ENCODE assay signal across 11 cellular contexts in the genomic region with DNA sequence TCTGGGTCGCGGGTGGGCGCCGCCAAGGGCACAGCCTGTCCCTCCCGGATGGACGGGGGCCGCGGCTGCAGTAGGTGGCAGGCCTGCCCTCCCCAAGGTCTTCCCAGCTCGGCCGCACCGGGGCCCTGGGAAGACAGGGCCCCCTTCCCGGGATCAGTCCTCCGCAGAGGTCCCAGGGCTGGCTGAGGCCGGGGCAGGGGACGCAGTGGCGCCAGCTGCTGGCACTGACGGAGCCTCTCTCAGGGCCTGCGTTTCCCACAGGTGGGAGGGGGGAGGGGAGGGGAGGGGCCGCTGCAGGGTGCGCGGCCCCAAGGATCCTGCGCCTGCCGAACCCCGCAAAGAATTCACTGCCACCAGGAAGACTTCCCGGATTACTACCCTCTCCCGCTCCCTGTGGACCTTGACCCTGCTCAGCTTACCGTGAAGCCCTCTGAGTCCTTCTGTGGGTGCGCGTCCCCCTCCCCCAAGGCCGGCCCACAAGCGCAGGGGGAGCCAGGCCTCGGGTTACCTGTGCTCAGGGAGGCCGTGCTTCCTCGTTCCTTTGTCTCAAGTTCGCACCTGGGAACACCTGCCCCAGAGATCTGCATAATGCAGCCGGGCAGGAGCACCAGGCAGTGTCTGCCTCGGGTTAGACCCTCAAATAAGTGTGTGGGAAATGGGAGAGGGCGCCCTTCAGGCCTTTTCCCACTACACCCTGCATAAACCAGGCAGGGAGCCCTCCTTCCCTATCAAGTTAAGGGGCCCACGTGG. TPM values are rescaled to one million over a fixed set of nuclear protein-coding genes. Genes with fewer than 3 reads are reported as not detected.
DNase-seq lines count a peak whose midpoint lies in the region; ATAC-seq and TF ChIP-seq lines count a peak whose summit lies in the region.
"Had no signal": no experiment of that assay in that cellular context is flagged by ENCODE, and none has a peak within 500 bp of the region (broad histone marks: within the 10 kb centered on the region; RNA-seq: fewer than 3 reads in every experiment).

No MANE protein-coding gene starts in this region.

- H3K36me3 ChIP-seq in right lobe of liver = no peaks in the 10 kb centered on the region
- H3K36me3 ChIP-seq in aorta (ENCODE audit: control insufficient read depth in 1 of 2, insufficient read depth in 2 of 2, low read length in 1 of 2) = no peaks in the 10 kb centered on the region

- H3K27ac ChIP-seq in dorsolateral prefrontal cortex (peak overlapping the region in 47 of 59 donors; percentile 7 to 95 (median 57)), right lobe of liver (no peak overlapping the region), aorta (ENCODE audit: low read depth in 1 of 2, low read length in 2 of 2) (no peak overlapping the region)

- intact Hi-C loops in dorsolateral prefrontal cortex (cut with DNase I) = no loop called here
- intact Hi-C loops in right lobe of liver (cut with DNase I) = no loop called here
- intact Hi-C loops in aorta (cut with DNase I) = no loop called here

- H3K9me3 ChIP-seq in right lobe of liver = no peaks in the 10 kb centered on the region
- no peaks in the 10 kb centered on the region for H3K9me3 ChIP-seq in aorta (ENCODE audit: control insufficient read depth, low read length)

- H3K4me3 ChIP-seq in dorsolateral prefrontal cortex = peak overlapping the region in 32 of 59 donors; percentile 0 to 46 (median 18)
- peak overlapping the region in 1 of 3 donors; percentile 29 for H3K4me3 ChIP-seq in right lobe of liver
- no peak overlapping the region for H3K4me3 ChIP-seq in aorta (ENCODE audit: low read length in 2 of 2)

- TF ChIP-seq CTCF in dorsolateral prefrontal cortex (IDR thresholded peaks at IDR 0.05 in 54 of 56, conservative IDR thresholded peaks at IDR 0.05 in 2 of 56; ENCODE audit: low read depth in 1 of 56, partially characterized antibody in 56 of 56) = no peak
- TF ChIP-seq CTCF in right lobe of liver (IDR thresholded peaks at IDR 0.05) = no peak

- TF ChIP-seq POLR2A in right lobe of liver (IDR thresholded peaks at IDR 0.05) = no peak

- ATAC-seq in right lobe of liver = peak in 3 of 4 donors; percentile 10 to 34 (median 19)
- no peak for ATAC-seq in aorta (ENCODE audit: low FRiP score)
- ATAC-seq in GM21390 (IDR thresholded peaks at IDR 0.05; ENCODE audit: unreplicated experiment) = no peak
- no peak for ATAC-seq in HG02798 (IDR thresholded peaks at IDR 0.05; ENCODE audit: poor library complexity, unreplicated experiment)
- no peak for ATAC-seq in GM21737 (IDR thresholded peaks at IDR 0.05; ENCODE audit: unreplicated experiment)
- ATAC-seq: activated T-cell treated with anti-CD3 and anti-CD28 coated beads, Interleukin-2, amount 50 U/mL, for 4 hours had no signal

- H3K27me3 ChIP-seq in dorsolateral prefrontal cortex (no peaks in the 10 kb centered on the region), right lobe of liver (no peaks in the 10 kb centered on the region), aorta (ENCODE audit: control insufficient read depth in 1 of 2, insufficient read depth in 2 of 2, low read length in 1 of 2) (no peaks in the 10 kb centered on the region)

- peak; percentile 15 for DNase-seq in stimulated activated CD4-positive, alpha-beta T cell treated with anti-CD3 and anti-CD28 coated beads, Interleukin-12 subunit alpha, Interleukin-12 subunit beta, amount 100 ng/mL, for 4 hours
- no peak for DNase-seq in stimulated activated CD4-positive, alpha-beta T cell treated with anti-CD3 and anti-CD28 coated beads, Interleukin-1b, Interleukin-23, amount 100 ng/mL, for 48 hours
- DNase-seq in dorsolateral prefrontal cortex = no peak
- peak in 1 of 3 donors; percentile 40 for DNase-seq in right lobe of liver
- peak; percentile 40 to 68 for DNase-seq in aorta
- DNase-seq: activated T-cell treated with anti-CD3 and anti-CD28 coated beads, Interleukin-2, amount 50 U/mL, for 4 hours; CD4-positive, alpha-beta memory T cell; stimulated activated CD4-positive, alpha-beta T cell treated with anti-CD3 and anti-CD28 coated beads, Interleukin-4, amount 100 ng/mL, for 4 hours had no signal

- H3K4me1 ChIP-seq in right lobe of liver = peaks cover 0 to 3% (median 0%) of the 10 kb centered on the region in 4 donors
- no peaks in the 10 kb centered on the region for H3K4me1 ChIP-seq in aorta (ENCODE audit: control insufficient read depth in 1 of 2, insufficient read depth in 2 of 2, low read length in 2 of 2)

- 32% methylated on average over 14 of the region's 39 CpGs for WGBS in right lobe of liver (ENCODE audit: insufficient coverage, low coverage, low lambda C conversion rate, missing lambda C conversion rate)
- WGBS in aorta, 2 donors = 47 to 48% methylated on average over 30 to 39 of the region's 39 CpGs

RNA-seq across cellular contexts. Expression of a gene that starts 5.1 kb away (rescaled TPM):
- total RNA-seq in dorsolateral prefrontal cortex = 100 to 1,000 TPM in 117 of 120 experiments, 10 to 100 TPM in 3; 55.7 to 232 (median 165) TPM
- 1 to 10 TPM; 3.9 to 6.1 (median 4.9) TPM for total RNA-seq in right lobe of liver
- 1 to 10 TPM; 9.5 to 9.9 TPM for total RNA-seq in aorta
- 1 to 10 TPM; 3.3 to 6.5 TPM for polyA plus RNA-seq in aorta

RNA-seq across cellular contexts. Expression of a gene that starts 8.6 kb away (rescaled TPM):
- total RNA-seq in dorsolateral prefrontal cortex = 10 to 100 TPM; 10.4 to 25.9 (median 18.3) TPM
- 10 to 100 TPM; 10.3 to 18.2 (median 11.3) TPM for total RNA-seq in right lobe of liver
- total RNA-seq in aorta = 10 to 100 TPM; 10.3 to 10.9 TPM
- polyA plus RNA-seq in aorta = 1 to 10 TPM; 4.4 to 9.8 TPM

RNA-seq across cellular contexts. Expression of a gene that starts 8.6 kb away (rescaled TPM):
- total RNA-seq in dorsolateral prefrontal cortex (10 to 100 TPM in 52 of 120 experiments, 1 to 10 TPM in 68; 6.1 to 13.0 (median 9.5) TPM), right lobe of liver (1 to 10 TPM; 1.8 to 3.2 (median 2.0) TPM), aorta (1 to 10 TPM; 5.4 to 8.5 TPM)
- 1 to 10 TPM; 1.6 to 4.2 TPM for polyA plus RNA-seq in aorta

RNA-seq across cellular contexts. Expression of a gene that starts 36.2 kb away (rescaled TPM):
- total RNA-seq in dorsolateral prefrontal cortex (100 to 1,000 TPM in 119 of 120 experiments, 10 to 100 TPM in 1; 98.5 to 184 (median 132) TPM), right lobe of liver (10 to 100 TPM; 55.0 to 76.1 (median 60.1) TPM), aorta (10 to 100 TPM; 40.5 to 49.5 TPM)
- 10 to 100 TPM; 42.8 to 81.0 TPM for polyA plus RNA-seq in aorta

RNA-seq across cellular contexts. Expression of a gene that starts 41.0 kb away (rescaled TPM):
- total RNA-seq in dorsolateral prefrontal cortex (10 to 100 TPM; 18.3 to 51.4 (median 33.9) TPM), right lobe of liver (10 to 100 TPM; 17.5 to 38.8 (median 26.7) TPM), aorta (10 to 100 TPM; 25.9 to 31.1 TPM)
- polyA plus RNA-seq in aorta = 10 to 100 TPM; 26.7 to 72.4 TPM

Comparison
In these comparisons a context has a peak if more than half of its experiments do, and no peak if none do; other contexts are left out.
1. DNase-seq: peak in stimulated activated CD4-positive, alpha-beta T cell treated with anti-CD3 and anti-CD28 coated beads, Interleukin-12 subunit alpha, Interleukin-12 subunit beta, amount 100 ng/mL, for 4 hours (single experiment) and aorta (2 of 2); none in stimulated activated CD4-positive, alpha-beta T cell treated with anti-CD3 and anti-CD28 coated beads, Interleukin-1b, Interleukin-23, amount 100 ng/mL, for 48 hours (single experiment) and dorsolateral prefrontal cortex (0 of 10).
2. H3K27ac ChIP-seq: peak in dorsolateral prefrontal cortex (47 of 59); none in right lobe of liver (0 of 3) and aorta (0 of 2).
3. H3K4me3 ChIP-seq: peak in dorsolateral prefrontal cortex (32 of 59); none in aorta (0 of 2).
4. ATAC-seq: peak in right lobe of liver (3 of 4); none in aorta (single experiment), GM21390 (single experiment), HG02798 (single experiment) and GM21737 (single experiment).
5. RNA of a gene that starts 5.1 kb away (total RNA-seq): 55.7 to 232 TPM in dorsolateral prefrontal cortex; 9.5 to 9.9 TPM in aorta and 3.9 to 6.1 TPM in right lobe of liver; every median in the first group is over 4 times any median in the second.